ENCODE assay signal across 19 cellular contexts in genomic region chr22:19400881-19401280, GRCh38. TPM values are rescaled to one million over a fixed set of nuclear protein-coding genes. Genes with fewer than 3 reads are reported as not detected.
DNase-seq lines count a peak whose midpoint lies in the region; ATAC-seq, FAIRE-seq and TF ChIP-seq lines count a peak whose summit lies in the region.
"Had no signal": no experiment of that assay in that cellular context is flagged by ENCODE, and none has a peak within 500 bp of the region (broad histone marks: within the 10 kb centered on the region; RNA-seq: fewer than 3 reads in every experiment).

No MANE protein-coding gene starts in this region.

- H3K9me1 ChIP-seq in K562 (ENCODE audit: control insufficient read depth, insufficient read depth, low read length) = peaks cover 8% of the 10 kb centered on the region

- H3K4me3 Mint-ChIP-seq in natural killer cell (no peak overlapping the region), naive B cell (no peak overlapping the region)
- no peak overlapping the region for H3K4me3 Mint-ChIP-seq in natural killer cell treated with Interleukin-12 subunit alpha and Interleukin-12 subunit beta and Interleukin-15 and Interleukin-18, amount 100 ng/mL, for 72 hours

- H3K36me3 Mint-ChIP-seq in natural killer cell (peaks cover 8% of the 10 kb centered on the region), naive B cell (peaks cover 19 to 21% of the 10 kb centered on the region in 2 donors)
- H3K36me3 Mint-ChIP-seq in natural killer cell treated with Interleukin-12 subunit alpha and Interleukin-12 subunit beta and Interleukin-15 and Interleukin-18, amount 100 ng/mL, for 72 hours = peaks cover 24% of the 10 kb centered on the region

- peaks cover 16 to 34% of the 10 kb centered on the region in 2 donors for H3K4me1 Mint-ChIP-seq in natural killer cell
- H3K4me1 Mint-ChIP-seq in natural killer cell treated with Interleukin-12 subunit alpha and Interleukin-12 subunit beta and Interleukin-15 and Interleukin-18, amount 100 ng/mL, for 72 hours (ENCODE audit: low read depth in 2 of 2) = peaks cover 11 to 21% of the 10 kb centered on the region in 2 donors
- H3K4me1 Mint-ChIP-seq in naive B cell = peaks cover 15 to 23% (median 19%) of the 10 kb centered on the region in 3 donors

- no peak for TF ChIP-seq CTCF in natural killer cell (IDR thresholded peaks at IDR 0.05)
- no peak for TF ChIP-seq CTCF in K562 (IDR thresholded peaks at IDR 0.05 in 2 of 3, conservative IDR thresholded peaks at IDR 0.05 in 1 of 3; ENCODE audit: insufficient read depth in 2 of 3, low read depth in 1 of 3, low read length in 3 of 3)

- in situ Hi-C loops in K562 (cut with MboI) = no loop called here

- H4K20me1 ChIP-seq in K562 (replicated peaks; ENCODE audit: control insufficient read depth, insufficient read depth, low read length) = 0 out of 2 replicates have a peak, but pooled peaks cover 5% of the 10 kb centered on the region

- H3K9me3 ChIP-seq in K562 (replicated peaks; ENCODE audit: control insufficient read depth, insufficient read depth, low read depth, low read length) (no peaks in the 10 kb centered on the region), SJCRH30 (replicated peaks) (no peaks in the 10 kb centered on the region)
- H3K9me3 ChIP-seq: BLaER1 had no signal

- DNase-seq in natural killer cell = no peak
- no peak for DNase-seq in natural killer cell treated with Interleukin-12 subunit alpha and Interleukin-12 subunit beta and Interleukin-15 and Interleukin-18, amount 100 ng/mL, for 72 hours (ENCODE audit: low spot score)
- no peak for DNase-seq in K562 (ENCODE audit: extremely low read depth in 1 of 4, low spot score in 3 of 4)
- DNase-seq in naive B cell = no peak
- no peak for DNase-seq in SJCRH30
- DNase-seq in NCI-H1092 treated with DMSO at 0.1 percent for 48 hours (lab: John Stamatoyannopoulos, UW) = no peak
- DNase-seq: COR-L47; DMS153; GF-D8; GM23248; HCEC 1CT; NCI-H1694 treated with DMSO at 0.1 percent for 48 hours; NCI-H510A; NCI-H748 treated with DMSO at 0.1 percent for 48 hours; NK-92 treated with Interleukin-12 subunit alpha and Interleukin-12 subunit beta, amount 100 ng/mL, for 24 hours; Right ventricle myocardium superior had no signal

- H3K27me3 Mint-ChIP-seq in natural killer cell (ENCODE audit: low read depth in 2 of 2) (no peaks in the 10 kb centered on the region), naive B cell (no peaks in the 10 kb centered on the region)
- H3K27me3 Mint-ChIP-seq in natural killer cell treated with Interleukin-12 subunit alpha and Interleukin-12 subunit beta and Interleukin-15 and Interleukin-18, amount 100 ng/mL, for 72 hours = no peaks in the 10 kb centered on the region

- FAIRE-seq in K562 (lab: Jason Lieb, UNC) = no peak

- 93% methylated on average over 6 of the region's 6 CpGs for WGBS in K562 (ENCODE audit: insufficient coverage, low coverage, missing lambda C conversion rate)

- TF ChIP-seq POLR2A in K562 (conservative IDR thresholded peaks at IDR 0.05) = no peak

- H3K27me3 ChIP-seq in K562 (ENCODE audit: control insufficient read depth in 2 of 2, insufficient read depth in 2 of 2, low read length in 2 of 2) (no peaks in the 10 kb centered on the region), SJCRH30 (no peaks in the 10 kb centered on the region)
- H3K27me3 ChIP-seq: BLaER1 had no signal

- CTCF ChIA-PET in K562 (lab: Yijun Ruan, JAX; ENCODE audit: low intra/inter-chr PET ratio) = no interaction called here

- no peak for ATAC-seq in natural killer cell
- ATAC-seq in natural killer cell treated with Interleukin-12 subunit alpha and Interleukin-12 subunit beta and Interleukin-15 and Interleukin-18, amount 100 ng/mL, for 72 hours = no peak
- ATAC-seq in K562 = no peak
- no peak for ATAC-seq in naive B cell (ENCODE audit: low read depth in 2 of 2)
- ATAC-seq in HG02571 (IDR thresholded peaks at IDR 0.05; ENCODE audit: unreplicated experiment) = no peak

- intact Hi-C loops in natural killer cell (cut with micrococcal nuclease) = no loop called here
- intact Hi-C loops in K562 (cut with micrococcal nuclease) = no loop called here

- H3K36me3 ChIP-seq in K562 (ENCODE audit: control insufficient read depth, insufficient read depth, low read length) (peaks cover 92% of the 10 kb centered on the region), SJCRH30 (peaks cover 22% of the 10 kb centered on the region)

- POLR2A ChIA-PET in K562 (lab: Yijun Ruan, JAX) = interaction anchor here (0.5 to 15.8 kb wide), 8 partner anchors 8 to 221 kb away, joined by 3 to 245 read pairs (median 3); partner anchors contain the start of genes HIRA and MRPL40

- no peaks in the 10 kb centered on the region for H3K9me3 Mint-ChIP-seq in natural killer cell
- no peaks in the 10 kb centered on the region for H3K9me3 Mint-ChIP-seq in natural killer cell treated with Interleukin-12 subunit alpha and Interleukin-12 subunit beta and Interleukin-15 and Interleukin-18, amount 100 ng/mL, for 72 hours
- H3K9me3 Mint-ChIP-seq in naive B cell = no peaks in the 10 kb centered on the region

- H3K27ac ChIP-seq in K562 (ENCODE audit: extremely low read depth, low read depth, low read length) (no peak overlapping the region), SJCRH30 (no peak overlapping the region)
- H3K27ac ChIP-seq: BLaER1, GM23248, SK-N-MC had no signal

- no peak overlapping the region for H3K4me3 ChIP-seq in K562
- no peak overlapping the region for H3K4me3 ChIP-seq in SJCRH30
- H3K4me3 ChIP-seq: BLaER1, GM23248, SK-N-MC had no signal

- H3K9ac ChIP-seq in K562 (ENCODE audit: insufficient read depth in 1 of 2, low read depth in 2 of 2, low read length in 2 of 2) = 0 out of 4 replicates have a peak overlapping the region, but pooled peaks of 1 of the 2 experiments have one; percentile 5
- H3K9ac ChIP-seq: BLaER1, GM23248 had no signal

- no peak for TF ChIP-seq RAD21 in K562 (CRISPR knock-in tag; conservative IDR thresholded peaks at IDR 0.05 in 1 of 2, IDR thresholded peaks at IDR 0.05 in 1 of 2)

- H3K27ac Mint-ChIP-seq in natural killer cell = peak overlapping the region; percentile 2 to 68
- peak overlapping the region in 1 of 2 donors; percentile 61 for H3K27ac Mint-ChIP-seq in natural killer cell treated with Interleukin-12 subunit alpha and Interleukin-12 subunit beta and Interleukin-15 and Interleukin-18, amount 100 ng/mL, for 72 hours
- H3K27ac Mint-ChIP-seq in naive B cell = peak overlapping the region in 4 of 6 donors; percentile 39 to 54 (median 51)

- peaks cover 6% of the 10 kb centered on the region; the same call in 2 of the 3 replicates for H3K79me2 ChIP-seq in K562 (ENCODE audit: control insufficient read depth, insufficient read depth, low read length)

- H3K4me1 ChIP-seq in K562 (replicated peaks in 1 of 2; ENCODE audit: control insufficient read depth in 2 of 2, insufficient read depth in 2 of 2, low read length in 2 of 2) = peaks cover 34 to 39% of the 10 kb centered on the region in 2 experiments
- H3K4me1 ChIP-seq in SJCRH30 = no peaks in the 10 kb centered on the region
- H3K4me1 ChIP-seq: BLaER1 had no signal

- H2AFZ ChIP-seq in K562 (ENCODE audit: low read depth, low read length) = no peak overlapping the region
- H2AFZ ChIP-seq: GM23248 had no signal

- TF ChIP-seq EP300 in K562 (IDR thresholded peaks at IDR 0.05; ENCODE audit: low read length) = no peak

- no peak overlapping the region for H3K4me2 ChIP-seq in K562 (ENCODE audit: insufficient read depth, low read length)
- H3K4me2 ChIP-seq: BLaER1 had no signal

- no TSS peak for BruUV-seq in K562 (replicated peaks; lab: Mats Ljungman, UMichigan)

RNA-seq across cellular contexts. Expression of gene HIRA, which starts 30.7 kb away (rescaled TPM):
- total RNA-seq in natural killer cell (10 to 100 TPM; 49.6 to 75.9 (median 50.9) TPM), K562 (2014; rRNA removed) (58.3 and 70.6 TPM in 2 replicates), K562 (2014; rRNA removed; fragmentation: Illumina TruSeq; extraction: Trizol) (53.9 and 54.0 TPM in 2 replicates), K562 (2015; rRNA removed; fragmentation: Illumina TruSeq; extraction: Trizol) (57.5 and 58.4 TPM in 2 replicates), K562 (2021) (115 and 132 TPM in 2 replicates)
- 10 to 100 TPM; 40.5 to 62.7 TPM for total RNA-seq in natural killer cell treated with Interleukin-12 subunit alpha and Interleukin-12 subunit beta and Interleukin-15 and Interleukin-18, amount 100 ng/mL, for 72 hours
- 103 and 120 TPM in 2 replicates for total RNA-seq in K562 (2011; cell fraction: chromatin; rRNA removed; ENCODE audit: low replicate concordance)
- total RNA-seq in K562 (2011; cell fraction: nucleolus; rRNA removed) = 79.7 and 81.6 TPM in 2 replicates
- 66.5 and 67.1 TPM in 2 replicates for total RNA-seq in K562 (2011; cell fraction: nucleoplasm; rRNA removed)
- polyA plus RNA-seq in K562 (2011; rRNA removed) (71.7 and 82.2 TPM in 2 replicates), K562 (2014; fragmentation: Illumina TruSeq; extraction: Trizol) (106 and 114 TPM in 2 replicates), K562 (2014; fragmentation: Nextera tagmentation; extraction: Ambion mirVana) (1 to 10 TPM in 1 of 2 experiments, under 1 TPM in 1; 0.96 to 1.2 TPM), K562 (2014; rRNA removed) (80.0 and 80.8 TPM in 2 replicates), naive B cell (ENCODE audit: low read depth in 6 of 6) (10 to 100 TPM in 3 of 6 donors, 1 to 10 TPM in 3; 4.9 to 13.3 (median 10.4) TPM)
- 105 and 109 TPM in 2 replicates for polyA plus RNA-seq in K562 (2011; cell fraction: cytosol; rRNA removed)
- polyA plus RNA-seq in K562 (2011; cell fraction: nucleus; rRNA removed) = 104 and 124 TPM in 2 replicates
- 91.6 and 91.8 TPM in 2 replicates for polyA plus RNA-seq in K562 (2012)
- polyA minus RNA-seq in K562 (2011; rRNA and poly(A)+ RNA removed) = 93.7 and 126 TPM in 2 replicates
- polyA minus RNA-seq in K562 (2011; cell fraction: cytosol; rRNA and poly(A)+ RNA removed) = 65.3 and 93.4 TPM in 2 replicates
- 30.3 and 61.3 TPM in 2 replicates for polyA minus RNA-seq in K562 (2011; cell fraction: nucleus; rRNA and poly(A)+ RNA removed)
- total RNA-seq in SJCRH30 (2014; rRNA removed; shearing (Covaris generic)) = 25.2 and 25.3 TPM in 2 replicates

RNA-seq across cellular contexts. Expression of gene MRPL40, which starts 31.5 kb away (rescaled TPM):
- total RNA-seq in natural killer cell = 10 to 100 TPM; 11.6 to 16.7 (median 14.2) TPM
- 10 to 100 TPM; 14.3 to 21.3 TPM for total RNA-seq in natural killer cell treated with Interleukin-12 subunit alpha and Interleukin-12 subunit beta and Interleukin-15 and Interleukin-18, amount 100 ng/mL, for 72 hours
- 13.9 and 26.1 TPM in 2 replicates for total RNA-seq in K562 (2011; cell fraction: chromatin; rRNA removed; ENCODE audit: low replicate concordance)
- 29.0 and 32.5 TPM in 2 replicates for total RNA-seq in K562 (2011; cell fraction: nucleolus; rRNA removed)
- 25.1 and 32.0 TPM in 2 replicates for total RNA-seq in K562 (2011; cell fraction: nucleoplasm; rRNA removed)
- 160 and 182 TPM in 2 replicates for total RNA-seq in K562 (2014; rRNA removed)
- 208 and 209 TPM in 2 replicates for total RNA-seq in K562 (2014; rRNA removed; fragmentation: Illumina TruSeq; extraction: Trizol)
- 181 and 198 TPM in 2 replicates for total RNA-seq in K562 (2015; rRNA removed; fragmentation: Illumina TruSeq; extraction: Trizol)
- 132 and 144 TPM in 2 replicates for total RNA-seq in K562 (2021)
- 175 and 219 TPM in 2 replicates for polyA plus RNA-seq in K562 (2011; rRNA removed)
- polyA plus RNA-seq in K562 (2011; cell fraction: cytosol; rRNA removed) = 88.3 and 113 TPM in 2 replicates
- polyA plus RNA-seq in K562 (2011; cell fraction: nucleus; rRNA removed) = 34.6 and 66.5 TPM in 2 replicates
- polyA plus RNA-seq in K562 (2012) = 159 TPM in 2 replicates
- 197 and 237 TPM in 2 replicates for polyA plus RNA-seq in K562 (2014; fragmentation: Illumina TruSeq; extraction: Trizol)
- polyA plus RNA-seq in K562 (2014; fragmentation: Nextera tagmentation; extraction: Ambion mirVana) = 100 to 1,000 TPM; 601 to 652 TPM
- polyA plus RNA-seq in K562 (2014; rRNA removed) = 223 TPM in 2 replicates
- 52.5 and 73.2 TPM in 2 replicates for polyA minus RNA-seq in K562 (2011; rRNA and poly(A)+ RNA removed)
- polyA minus RNA-seq in K562 (2011; cell fraction: cytosol; rRNA and poly(A)+ RNA removed) = 31.3 and 34.3 TPM in 2 replicates
- polyA minus RNA-seq in K562 (2011; cell fraction: nucleus; rRNA and poly(A)+ RNA removed) = 12.0 and 31.3 TPM in 2 replicates
- polyA plus RNA-seq in naive B cell (ENCODE audit: low read depth in 6 of 6) = 10 to 100 TPM; 63.5 to 92.0 (median 77.7) TPM
- 51.5 and 55.7 TPM in 2 replicates for total RNA-seq in SJCRH30 (2014; rRNA removed; shearing (Covaris generic))

RNA-seq across cellular contexts. Expression of gene C22orf39, which starts 46.6 kb away (rescaled TPM):
- total RNA-seq in natural killer cell (10 to 100 TPM; 45.4 to 53.3 (median 50.2) TPM), K562 (2014; rRNA removed) (94.7 and 124 TPM in 2 replicates), K562 (2014; rRNA removed; fragmentation: Illumina TruSeq; extraction: Trizol) (57.2 and 59.5 TPM in 2 replicates), K562 (2015; rRNA removed; fragmentation: Illumina TruSeq; extraction: Trizol) (61.3 and 63.2 TPM in 2 replicates), K562 (2021) (66.8 and 68.0 TPM in 2 replicates)
- total RNA-seq in natural killer cell treated with Interleukin-12 subunit alpha and Interleukin-12 subunit beta and Interleukin-15 and Interleukin-18, amount 100 ng/mL, for 72 hours = 10 to 100 TPM; 27.6 to 36.8 TPM
- 119 and 122 TPM in 2 replicates for total RNA-seq in K562 (2011; cell fraction: chromatin; rRNA removed; ENCODE audit: low replicate concordance)
- 71.8 and 76.0 TPM in 2 replicates for total RNA-seq in K562 (2011; cell fraction: nucleolus; rRNA removed)
- 107 and 142 TPM in 2 replicates for total RNA-seq in K562 (2011; cell fraction: nucleoplasm; rRNA removed)
- polyA plus RNA-seq in K562 (2011; rRNA removed) (139 and 244 TPM in 2 replicates), K562 (2014; fragmentation: Illumina TruSeq; extraction: Trizol) (68.6 and 73.5 TPM in 2 replicates), K562 (2014; fragmentation: Nextera tagmentation; extraction: Ambion mirVana) (10 to 100 TPM; 20.4 to 25.9 TPM), K562 (2014; rRNA removed) (112 and 121 TPM in 2 replicates), naive B cell (ENCODE audit: low read depth in 6 of 6) (100 to 1,000 TPM in 1 of 6 donors, 10 to 100 TPM in 5; 64.8 to 102 (median 73.0) TPM)
- polyA plus RNA-seq in K562 (2011; cell fraction: cytosol; rRNA removed) = 164 and 257 TPM in 2 replicates
- polyA plus RNA-seq in K562 (2011; cell fraction: nucleus; rRNA removed) = 71.0 and 99.7 TPM in 2 replicates
- polyA plus RNA-seq in K562 (2012) = 87.8 and 120 TPM in 2 replicates
- polyA minus RNA-seq in K562 (2011; rRNA and poly(A)+ RNA removed) = 116 and 185 TPM in 2 replicates
- 49.4 and 80.5 TPM in 2 replicates for polyA minus RNA-seq in K562 (2011; cell fraction: cytosol; rRNA and poly(A)+ RNA removed)
- polyA minus RNA-seq in K562 (2011; cell fraction: nucleus; rRNA and poly(A)+ RNA removed) = 24.9 and 58.9 TPM in 2 replicates
- total RNA-seq in SJCRH30 (2014; rRNA removed; shearing (Covaris generic)) = 37.4 and 40.9 TPM in 2 replicates
